1 cellular context compared by ENCODE assay signal in the genomic region with DNA sequence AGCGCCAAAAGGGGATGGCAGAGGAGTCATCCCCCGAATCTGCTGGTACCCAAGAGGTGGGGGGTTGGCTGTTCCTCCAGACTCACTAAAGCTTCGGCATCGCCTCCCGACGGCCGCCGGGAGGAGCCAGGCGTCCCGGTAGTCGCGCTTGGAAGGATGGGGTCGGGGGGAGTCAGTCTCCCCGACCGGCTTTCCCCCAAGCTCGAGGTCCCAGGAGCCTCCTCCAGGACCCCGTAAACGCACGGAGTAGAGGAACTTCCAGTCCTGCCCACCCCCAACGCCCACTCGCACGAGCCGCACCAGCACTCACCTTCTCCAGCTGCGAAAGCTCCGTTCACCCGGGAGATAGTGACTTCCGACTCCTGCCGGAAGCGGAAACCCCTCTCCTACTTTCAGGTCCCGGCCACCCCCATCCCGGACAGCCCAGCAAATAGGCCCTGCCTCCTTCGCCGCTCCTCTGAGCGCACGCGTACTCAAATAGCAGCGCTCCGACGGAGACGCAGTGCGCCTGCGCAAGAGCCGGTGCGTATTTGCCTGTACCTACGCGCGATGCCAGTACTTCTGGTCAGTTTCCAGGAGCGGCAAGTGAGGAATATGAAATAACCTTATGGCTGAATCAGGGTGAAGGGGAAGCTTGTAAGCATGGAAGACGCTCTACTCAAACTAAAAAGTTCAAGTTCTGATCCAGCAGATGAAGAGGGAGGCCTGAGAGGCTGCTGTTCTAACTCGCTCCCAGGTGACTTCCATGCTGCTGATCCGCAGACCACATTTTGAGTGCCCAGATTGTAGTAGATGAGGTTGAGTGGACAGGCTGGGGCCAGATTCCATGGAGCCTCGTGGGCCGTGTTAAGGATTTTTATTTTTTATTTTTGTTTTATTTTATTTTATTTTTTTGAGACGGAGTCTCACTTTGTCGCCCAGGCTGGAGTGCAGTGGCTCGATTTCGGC.
TF ChIP-seq lines count a peak whose summit lies in the region.

A gene (minus strand): TSS at position 350 of the 948 bp plus-strand sequence. CDS start 4,883 bp downstream, outside the sequence.

TF ChIP-seq in K562, 482 proteins besides CTCF, POLR2A, EP300 and RAD21 (continued from another document and continues in another):
- TF ChIP-seq BDP1 (IDR thresholded peaks at IDR 0.05; ENCODE audit: insufficient read depth, insufficient read length) (no peak), ZNF830 (CRISPR knock-in tag; IDR thresholded peaks at IDR 0.05) (peak; percentile 29; the same call in 1 of the 2 replicates), CCNT2 (IDR thresholded peaks at IDR 0.05; ENCODE audit: borderline replicate concordance, extremely low read depth, insufficient read length, low read depth, low read length) (no peak), DIDO1 (tag; IDR thresholded peaks at IDR 0.05; ENCODE audit: low read depth) (0 out of 2 replicates have a peak, but pooled peaks have one; percentile 37), XRCC5 (IDR thresholded peaks at IDR 0.05; ENCODE audit: low read depth, low read length) (no peak), ZNF699 (CRISPR knock-in tag; IDR thresholded peaks at IDR 0.05; ENCODE audit: insufficient replicate concordance) (no peak), SAP30 (IDR thresholded peaks at IDR 0.05; ENCODE audit: borderline replicate concordance, insufficient read depth, low read depth, low read length, poor library complexity, severe bottlenecking) (peak; percentile 89), FOXK2 (conservative IDR thresholded peaks at IDR 0.05 in 1 of 2, IDR thresholded peaks at IDR 0.05 in 1 of 2; ENCODE audit: low read depth in 2 of 2) (peak in 1 of 2 experiments; percentile 24; a peak in 1 of 4 replicates), TBP (optimal IDR thresholded peaks at IDR 0.05; ENCODE audit: low read depth, low read length) (peak; percentile 98), CC2D1A (IDR thresholded peaks at IDR 0.05) (0 out of 2 replicates have a peak, but pooled peaks have one; percentile 13), DMBX1 (CRISPR knock-in tag; IDR thresholded peaks at IDR 0.05; ENCODE audit: borderline replicate concordance) (no peak), XRCC4 (IDR thresholded peaks at IDR 0.05; ENCODE audit: extremely low read depth, insufficient read depth, insufficient read length) (no peak), HNRNPLL (IDR thresholded peaks at IDR 0.05; ENCODE audit: low read depth, low read length, poor library complexity, severe bottlenecking) (peak; percentile 96), NONO (IDR thresholded peaks at IDR 0.05; ENCODE audit: low read depth in 2 of 2, low read length in 1 of 2) (0 out of 4 replicates have a peak, but pooled peaks of 1 of the 2 experiments have one; percentile 16), ELF2 (CRISPR knock-in tag; IDR thresholded peaks at IDR 0.05) (no peak), CREM (IDR thresholded peaks at IDR 0.05; ENCODE audit: low read depth) (peak; percentile 51; the same call in 1 of the 2 replicates), PHF8 (IDR thresholded peaks at IDR 0.05; ENCODE audit: borderline replicate concordance, low read length) (peak; percentile 88; the same call in 1 of the 2 replicates), NRF1 (conservative IDR thresholded peaks at IDR 0.05 in 1 of 2, IDR thresholded peaks at IDR 0.05 in 1 of 2) (peak; percentile 99), MCM5 (IDR thresholded peaks at IDR 0.05; ENCODE audit: low read depth) (no peak), MYNN (IDR thresholded peaks at IDR 0.05) (no peak), MYNN (CRISPR knock-in tag; IDR thresholded peaks at IDR 0.05) (no peak), ZC3H4 (CRISPR knock-in tag; IDR thresholded peaks at IDR 0.05; ENCODE audit: borderline replicate concordance) (no peak), SMC3 (conservative IDR thresholded peaks at IDR 0.05; ENCODE audit: insufficient read depth, low read depth, low read length) (0 out of 2 replicates have a peak, but pooled peaks have one; percentile 18), ELF1 (tag; IDR thresholded peaks at IDR 0.05) (peak; percentile 67; the same call in 1 of the 2 replicates), EP400 (IDR thresholded peaks at IDR 0.05) (peak; percentile 60; the same call in 1 of the 2 replicates), ZNF77 (CRISPR knock-in tag; IDR thresholded peaks at IDR 0.05) (no peak), ERF (CRISPR knock-in tag; IDR thresholded peaks at IDR 0.05) (no peak; the same call in 1 of the 2 replicates), GTF2E2 (tag; IDR thresholded peaks at IDR 0.05) (0 out of 2 replicates have a peak, but pooled peaks have one; percentile 31), ZBTB8A (IDR thresholded peaks at IDR 0.05; ENCODE audit: partially characterized antibody) (no peak), ZNF57 (CRISPR knock-in tag; IDR thresholded peaks at IDR 0.05) (no peak), GABPA (tag; conservative IDR thresholded peaks at IDR 0.05; ENCODE audit: low read depth) (peak; percentile 97), CXXC5 (CRISPR knock-in tag; IDR thresholded peaks at IDR 0.05) (peak; percentile 27; the same call in 1 of the 2 replicates), YBX1 (IDR thresholded peaks at IDR 0.05) (no peak), FOXJ3 (CRISPR knock-in tag; IDR thresholded peaks at IDR 0.05) (no peak), SIRT6 (IDR thresholded peaks at IDR 0.05; ENCODE audit: low read depth, low read length) (no peak), L3MBTL2 (IDR thresholded peaks at IDR 0.05) (peak; percentile 73)
- TF ChIP-seq, protein P1, sequence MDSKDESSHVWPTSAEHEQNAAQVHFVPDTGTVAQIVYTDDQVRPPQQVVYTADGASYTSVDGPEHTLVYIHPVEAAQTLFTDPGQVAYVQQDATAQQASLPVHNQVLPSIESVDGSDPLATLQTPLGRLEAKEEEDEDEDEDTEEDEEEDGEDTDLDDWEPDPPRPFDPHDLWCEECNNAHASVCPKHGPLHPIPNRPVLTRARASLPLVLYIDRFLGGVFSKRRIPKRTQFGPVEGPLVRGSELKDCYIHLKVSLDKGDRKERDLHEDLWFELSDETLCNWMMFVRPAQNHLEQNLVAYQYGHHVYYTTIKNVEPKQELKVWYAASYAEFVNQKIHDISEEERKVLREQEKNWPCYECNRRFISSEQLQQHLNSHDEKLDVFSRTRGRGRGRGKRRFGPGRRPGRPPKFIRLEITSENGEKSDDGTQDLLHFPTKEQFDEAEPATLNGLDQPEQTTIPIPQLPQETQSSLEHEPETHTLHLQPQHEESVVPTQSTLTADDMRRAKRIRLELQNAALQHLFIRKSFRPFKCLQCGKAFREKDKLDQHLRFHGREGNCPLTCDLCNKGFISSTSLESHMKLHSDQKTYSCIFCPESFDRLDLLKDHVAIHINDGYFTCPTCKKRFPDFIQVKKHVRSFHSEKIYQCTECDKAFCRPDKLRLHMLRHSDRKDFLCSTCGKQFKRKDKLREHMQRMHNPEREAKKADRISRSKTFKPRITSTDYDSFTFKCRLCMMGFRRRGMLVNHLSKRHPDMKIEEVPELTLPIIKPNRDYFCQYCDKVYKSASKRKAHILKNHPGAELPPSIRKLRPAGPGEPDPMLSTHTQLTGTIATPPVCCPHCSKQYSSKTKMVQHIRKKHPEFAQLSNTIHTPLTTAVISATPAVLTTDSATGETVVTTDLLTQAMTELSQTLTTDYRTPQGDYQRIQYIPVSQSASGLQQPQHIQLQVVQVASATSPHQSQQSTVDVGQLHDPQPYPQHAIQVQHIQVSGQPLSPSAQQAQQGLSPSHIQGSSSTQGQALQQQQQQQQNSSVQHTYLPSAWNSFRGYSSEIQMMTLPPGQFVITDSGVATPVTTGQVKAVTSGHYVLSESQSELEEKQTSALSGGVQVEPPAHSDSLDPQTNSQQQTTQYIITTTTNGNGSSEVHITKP (IDR thresholded peaks at IDR 0.05; ENCODE audit: partially characterized antibody) = peak; percentile 48
- TF ChIP-seq, protein P2, sequence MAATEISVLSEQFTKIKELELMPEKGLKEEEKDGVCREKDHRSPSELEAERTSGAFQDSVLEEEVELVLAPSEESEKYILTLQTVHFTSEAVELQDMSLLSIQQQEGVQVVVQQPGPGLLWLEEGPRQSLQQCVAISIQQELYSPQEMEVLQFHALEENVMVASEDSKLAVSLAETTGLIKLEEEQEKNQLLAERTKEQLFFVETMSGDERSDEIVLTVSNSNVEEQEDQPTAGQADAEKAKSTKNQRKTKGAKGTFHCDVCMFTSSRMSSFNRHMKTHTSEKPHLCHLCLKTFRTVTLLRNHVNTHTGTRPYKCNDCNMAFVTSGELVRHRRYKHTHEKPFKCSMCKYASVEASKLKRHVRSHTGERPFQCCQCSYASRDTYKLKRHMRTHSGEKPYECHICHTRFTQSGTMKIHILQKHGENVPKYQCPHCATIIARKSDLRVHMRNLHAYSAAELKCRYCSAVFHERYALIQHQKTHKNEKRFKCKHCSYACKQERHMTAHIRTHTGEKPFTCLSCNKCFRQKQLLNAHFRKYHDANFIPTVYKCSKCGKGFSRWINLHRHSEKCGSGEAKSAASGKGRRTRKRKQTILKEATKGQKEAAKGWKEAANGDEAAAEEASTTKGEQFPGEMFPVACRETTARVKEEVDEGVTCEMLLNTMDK (IDR thresholded peaks at IDR 0.05; ENCODE audit: borderline replicate concordance, insufficient read depth, low read depth, low read length, poor library complexity, severe bottlenecking) = no peak
- TF ChIP-seq, protein P3, sequence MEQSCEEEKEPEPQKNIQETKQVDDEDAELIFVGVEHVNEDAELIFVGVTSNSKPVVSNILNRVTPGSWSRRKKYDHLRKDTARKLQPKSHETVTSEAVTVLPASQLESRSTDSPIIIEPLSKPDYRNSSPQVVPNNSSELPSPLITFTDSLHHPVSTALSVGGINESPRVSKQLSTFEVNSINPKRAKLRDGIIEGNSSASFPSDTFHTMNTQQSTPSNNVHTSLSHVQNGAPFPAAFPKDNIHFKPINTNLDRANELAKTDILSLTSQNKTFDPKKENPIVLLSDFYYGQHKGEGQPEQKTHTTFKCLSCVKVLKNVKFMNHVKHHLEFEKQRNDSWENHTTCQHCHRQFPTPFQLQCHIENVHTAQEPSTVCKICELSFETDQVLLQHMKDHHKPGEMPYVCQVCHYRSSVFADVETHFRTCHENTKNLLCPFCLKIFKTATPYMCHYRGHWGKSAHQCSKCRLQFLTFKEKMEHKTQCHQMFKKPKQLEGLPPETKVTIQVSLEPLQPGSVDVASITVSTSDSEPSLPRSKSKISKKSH (CRISPR knock-in tag; IDR thresholded peaks at IDR 0.05) = no peak
- TF ChIP-seq, protein P4, sequence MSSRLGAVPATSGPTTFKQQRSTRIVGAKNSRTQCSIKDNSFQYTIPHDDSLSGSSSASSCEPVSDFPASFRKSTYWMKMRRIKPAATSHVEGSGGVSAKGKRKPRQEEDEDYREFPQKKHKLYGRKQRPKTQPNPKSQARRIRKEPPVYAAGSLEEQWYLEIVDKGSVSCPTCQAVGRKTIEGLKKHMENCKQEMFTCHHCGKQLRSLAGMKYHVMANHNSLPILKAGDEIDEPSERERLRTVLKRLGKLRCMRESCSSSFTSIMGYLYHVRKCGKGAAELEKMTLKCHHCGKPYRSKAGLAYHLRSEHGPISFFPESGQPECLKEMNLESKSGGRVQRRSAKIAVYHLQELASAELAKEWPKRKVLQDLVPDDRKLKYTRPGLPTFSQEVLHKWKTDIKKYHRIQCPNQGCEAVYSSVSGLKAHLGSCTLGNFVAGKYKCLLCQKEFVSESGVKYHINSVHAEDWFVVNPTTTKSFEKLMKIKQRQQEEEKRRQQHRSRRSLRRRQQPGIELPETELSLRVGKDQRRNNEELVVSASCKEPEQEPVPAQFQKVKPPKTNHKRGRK (tag; IDR thresholded peaks at IDR 0.05) = no peak
- TF ChIP-seq, protein P5, sequence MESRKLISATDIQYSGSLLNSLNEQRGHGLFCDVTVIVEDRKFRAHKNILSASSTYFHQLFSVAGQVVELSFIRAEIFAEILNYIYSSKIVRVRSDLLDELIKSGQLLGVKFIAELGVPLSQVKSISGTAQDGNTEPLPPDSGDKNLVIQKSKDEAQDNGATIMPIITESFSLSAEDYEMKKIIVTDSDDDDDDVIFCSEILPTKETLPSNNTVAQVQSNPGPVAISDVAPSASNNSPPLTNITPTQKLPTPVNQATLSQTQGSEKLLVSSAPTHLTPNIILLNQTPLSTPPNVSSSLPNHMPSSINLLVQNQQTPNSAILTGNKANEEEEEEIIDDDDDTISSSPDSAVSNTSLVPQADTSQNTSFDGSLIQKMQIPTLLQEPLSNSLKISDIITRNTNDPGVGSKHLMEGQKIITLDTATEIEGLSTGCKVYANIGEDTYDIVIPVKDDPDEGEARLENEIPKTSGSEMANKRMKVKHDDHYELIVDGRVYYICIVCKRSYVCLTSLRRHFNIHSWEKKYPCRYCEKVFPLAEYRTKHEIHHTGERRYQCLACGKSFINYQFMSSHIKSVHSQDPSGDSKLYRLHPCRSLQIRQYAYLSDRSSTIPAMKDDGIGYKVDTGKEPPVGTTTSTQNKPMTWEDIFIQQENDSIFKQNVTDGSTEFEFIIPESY (CRISPR knock-in tag; IDR thresholded peaks at IDR 0.05) = no peak; the same call in 1 of the 2 replicates
- TF ChIP-seq, protein P6, sequence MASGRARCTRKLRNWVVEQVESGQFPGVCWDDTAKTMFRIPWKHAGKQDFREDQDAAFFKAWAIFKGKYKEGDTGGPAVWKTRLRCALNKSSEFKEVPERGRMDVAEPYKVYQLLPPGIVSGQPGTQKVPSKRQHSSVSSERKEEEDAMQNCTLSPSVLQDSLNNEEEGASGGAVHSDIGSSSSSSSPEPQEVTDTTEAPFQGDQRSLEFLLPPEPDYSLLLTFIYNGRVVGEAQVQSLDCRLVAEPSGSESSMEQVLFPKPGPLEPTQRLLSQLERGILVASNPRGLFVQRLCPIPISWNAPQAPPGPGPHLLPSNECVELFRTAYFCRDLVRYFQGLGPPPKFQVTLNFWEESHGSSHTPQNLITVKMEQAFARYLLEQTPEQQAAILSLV (tag; IDR thresholded peaks at IDR 0.05) = no peak
- TF ChIP-seq, protein P7, sequence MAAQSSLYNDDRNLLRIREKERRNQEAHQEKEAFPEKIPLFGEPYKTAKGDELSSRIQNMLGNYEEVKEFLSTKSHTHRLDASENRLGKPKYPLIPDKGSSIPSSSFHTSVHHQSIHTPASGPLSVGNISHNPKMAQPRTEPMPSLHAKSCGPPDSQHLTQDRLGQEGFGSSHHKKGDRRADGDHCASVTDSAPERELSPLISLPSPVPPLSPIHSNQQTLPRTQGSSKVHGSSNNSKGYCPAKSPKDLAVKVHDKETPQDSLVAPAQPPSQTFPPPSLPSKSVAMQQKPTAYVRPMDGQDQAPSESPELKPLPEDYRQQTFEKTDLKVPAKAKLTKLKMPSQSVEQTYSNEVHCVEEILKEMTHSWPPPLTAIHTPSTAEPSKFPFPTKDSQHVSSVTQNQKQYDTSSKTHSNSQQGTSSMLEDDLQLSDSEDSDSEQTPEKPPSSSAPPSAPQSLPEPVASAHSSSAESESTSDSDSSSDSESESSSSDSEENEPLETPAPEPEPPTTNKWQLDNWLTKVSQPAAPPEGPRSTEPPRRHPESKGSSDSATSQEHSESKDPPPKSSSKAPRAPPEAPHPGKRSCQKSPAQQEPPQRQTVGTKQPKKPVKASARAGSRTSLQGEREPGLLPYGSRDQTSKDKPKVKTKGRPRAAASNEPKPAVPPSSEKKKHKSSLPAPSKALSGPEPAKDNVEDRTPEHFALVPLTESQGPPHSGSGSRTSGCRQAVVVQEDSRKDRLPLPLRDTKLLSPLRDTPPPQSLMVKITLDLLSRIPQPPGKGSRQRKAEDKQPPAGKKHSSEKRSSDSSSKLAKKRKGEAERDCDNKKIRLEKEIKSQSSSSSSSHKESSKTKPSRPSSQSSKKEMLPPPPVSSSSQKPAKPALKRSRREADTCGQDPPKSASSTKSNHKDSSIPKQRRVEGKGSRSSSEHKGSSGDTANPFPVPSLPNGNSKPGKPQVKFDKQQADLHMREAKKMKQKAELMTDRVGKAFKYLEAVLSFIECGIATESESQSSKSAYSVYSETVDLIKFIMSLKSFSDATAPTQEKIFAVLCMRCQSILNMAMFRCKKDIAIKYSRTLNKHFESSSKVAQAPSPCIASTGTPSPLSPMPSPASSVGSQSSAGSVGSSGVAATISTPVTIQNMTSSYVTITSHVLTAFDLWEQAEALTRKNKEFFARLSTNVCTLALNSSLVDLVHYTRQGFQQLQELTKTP (IDR thresholded peaks at IDR 0.05; ENCODE audit: low read depth in 1 of 2, partially characterized antibody in 2 of 2) = peak in 1 of 2 experiments; percentile 6
